In genomic region chrX:71993371-71993770, GRCh38 we compare ENCODE assay signal across 25 cellular contexts.
"Had no signal": no experiment of that assay in that cellular context is flagged by ENCODE, and none has a peak within 500 bp of the region (broad histone marks: within the 10 kb centered on the region; RNA-seq: fewer than 3 reads in every experiment).

No MANE protein-coding gene starts in this region.

- H3K27me3 Mint-ChIP-seq: activated naive CD8-positive, alpha-beta T cell had no signal

- ATAC-seq: Panc1 had no signal

- H3K36me3 Mint-ChIP-seq: activated naive CD8-positive, alpha-beta T cell; brain had no signal

- H3K9me3 Mint-ChIP-seq: activated CD4-positive, alpha-beta T cell treated with anti-CD3 and anti-CD28 coated beads, Interleukin-2, amount 10 ng/mL, durations not matched to agents 24 days and 14 days; activated naive CD4-positive, alpha-beta T cell treated with anti-CD3 and anti-CD28 coated beads for 36 hours; activated naive CD8-positive, alpha-beta T cell treated with anti-CD3 and anti-CD28 coated beads, Interleukin-2, amount 50 U/mL, for 24 hours; activated T-cell treated with anti-CD3 and anti-CD28 coated beads, Interleukin-2, amount 50 U/mL, for 4 hours; activated T-helper 1 cell treated with anti-CD3 and anti-CD28 coated beads, Interleukin-12 subunit alpha, Interleukin-12 subunit beta, Interleukin-2, Interleukin-4 antibody, amounts not matched to agents 30 ng/mL and 10 ng/mL and 1 ng/mL, durations not matched to agents 14 hours and 24 hours and 36 hours; T-helper 2 cell treated with Interferon-gamma antibody and Interleukin-4, amounts not matched to agents 5 μg/mL and 100 μg/mL, for 36 hours had no signal

- H3K36me3 ChIP-seq: MG63, SJCRH30 had no signal

- H3K4me3 ChIP-seq: MG63, SJCRH30, SK-N-MC had no signal

- H3K4me3 Mint-ChIP-seq: activated CD4-positive, alpha-beta T cell treated with anti-CD3 and anti-CD28 coated beads, Interleukin-2, amount 10 ng/mL, durations not matched to agents 24 days and 14 days; activated naive CD4-positive, alpha-beta T cell treated with anti-CD3 and anti-CD28 coated beads for 36 hours; activated naive CD8-positive, alpha-beta T cell treated with anti-CD3 and anti-CD28 coated beads, Interleukin-2, amount 50 U/mL, for 24 hours; activated T-cell treated with anti-CD3 and anti-CD28 coated beads, Interleukin-2, amount 50 U/mL, for 4 hours; activated T-helper 1 cell treated with anti-CD3 and anti-CD28 coated beads, Interleukin-12 subunit alpha, Interleukin-12 subunit beta, Interleukin-2, Interleukin-4 antibody, amounts not matched to agents 30 ng/mL and 10 ng/mL and 1 ng/mL, durations not matched to agents 14 hours and 24 hours and 36 hours; brain; T-helper 2 cell treated with Interferon-gamma antibody and Interleukin-4, amounts not matched to agents 5 μg/mL and 100 μg/mL, for 36 hours had no signal

- DNase-seq: activated CD8-positive, alpha-beta memory T cell treated with anti-CD3 and anti-CD28 coated beads for 24 hours; anterior cingulate cortex; caudate nucleus; Kasumi-1; KG1; MG63; NCI-H1048; NCI-H1105 treated with DMSO at 0.1 percent for 48 hours; NCI-H1436; NCI-H1694; NCI-H1930; NCI-H345; NCI-H524 treated with DMSO at 0.1 percent for 48 hours; SHP77; SJCRH30 had no signal

- H3K27ac ChIP-seq: SJCRH30, SK-N-MC had no signal

- H3K27ac Mint-ChIP-seq: activated CD4-positive, alpha-beta T cell treated with anti-CD3 and anti-CD28 coated beads, Interleukin-2, amount 10 ng/mL, durations not matched to agents 24 days and 14 days; activated naive CD4-positive, alpha-beta T cell treated with anti-CD3 and anti-CD28 coated beads for 36 hours; activated naive CD8-positive, alpha-beta T cell treated with anti-CD3 and anti-CD28 coated beads, Interleukin-2, amount 50 U/mL, for 24 hours; activated T-helper 1 cell treated with anti-CD3 and anti-CD28 coated beads, Interleukin-12 subunit alpha, Interleukin-12 subunit beta, Interleukin-2, Interleukin-4 antibody, amounts not matched to agents 30 ng/mL and 10 ng/mL and 1 ng/mL, durations not matched to agents 14 hours and 24 hours and 36 hours had no signal

- H3K9me3 ChIP-seq: MG63, SJCRH30 had no signal

- H3K27me3 ChIP-seq: MG63, SJCRH30 had no signal
